Comparison of ENCODE assay signal across 28 cellular contexts in genomic region chr18:26515643-26516495, GRCh38. TPM values are rescaled to one million over a fixed set of nuclear protein-coding genes. Genes with fewer than 3 reads are reported as not detected.
DNase-seq lines count a peak whose midpoint lies in the region; FAIRE-seq and TF ChIP-seq lines count a peak whose summit lies in the region.
"Had no signal": no experiment of that assay in that cellular context is flagged by ENCODE, and none has a peak within 500 bp of the region (broad histone marks: within the 10 kb centered on the region; RNA-seq: fewer than 3 reads in every experiment).

No MANE protein-coding gene starts in this region.

- no peak overlapping the region for H3K4me2 ChIP-seq in neuronal stem cell (ENCODE audit: insufficient read depth, low read length, poor library complexity, severe bottlenecking)

- H3K27me3 ChIP-seq in H7 (ENCODE audit: control insufficient read depth, insufficient read depth, low read length) (no peaks in the 10 kb centered on the region), adrenal gland (no peaks in the 10 kb centered on the region), iPS-20b (ENCODE audit: insufficient read depth, low read length) (no peaks in the 10 kb centered on the region), neuronal stem cell (ENCODE audit: control insufficient read depth in 3 of 3, insufficient read depth in 3 of 3, low read depth in 1 of 3, low read length in 3 of 3) (no peaks in the 10 kb centered on the region), tibial artery (no peaks in the 10 kb centered on the region)
- H3K27me3 ChIP-seq: SJCRH30 had no signal

- H3K4me3 ChIP-seq in H7 (ENCODE audit: insufficient read depth, low read depth, low read length) (no peak overlapping the region), HEK293 (ENCODE audit: low read depth, low read length) (no peak overlapping the region), adrenal gland (no peak overlapping the region), iPS-20b (ENCODE audit: low read length) (no peak overlapping the region), neuronal stem cell (ENCODE audit: low read length in 2 of 2) (no peak overlapping the region), tibial artery (no peak overlapping the region)
- H3K4me3 ChIP-seq: A549, GM12878, SJCRH30 had no signal

- H3K4me1 ChIP-seq in HEK293 (ENCODE audit: control insufficient read depth, insufficient read depth, low read length) (peaks cover 17% of the 10 kb centered on the region), adrenal gland (replicated peaks in 1 of 2) (peaks cover 31 to 56% of the 10 kb centered on the region in 2 donors), iPS-20b (ENCODE audit: insufficient read depth, low read length) (peaks cover 18% of the 10 kb centered on the region; the same call in 1 of the 2 replicates), neuronal stem cell (ENCODE audit: control insufficient read depth in 2 of 2, insufficient read depth in 1 of 2, low read depth in 1 of 2, low read length in 2 of 2) (peaks cover 2 to 7% of the 10 kb centered on the region in 2 donors), tibial artery (peaks cover 0 to 7% (median 3%) of the 10 kb centered on the region in 4 donors)
- H3K4me1 ChIP-seq: SJCRH30 had no signal

- H3K14ac ChIP-seq in neuronal stem cell (ENCODE audit: low read length): no peak overlapping the region

- H3K9ac ChIP-seq in iPS-20b (ENCODE audit: low read depth, low read length) (peak overlapping the region; percentile 19; the same call in 1 of the 2 replicates), neuronal stem cell (ENCODE audit: low read depth, low read length, poor library complexity) (no peak overlapping the region)

- no peak overlapping the region for H3K27ac ChIP-seq in HEK293 (ENCODE audit: extremely low read depth, low read depth, low read length)
- peak overlapping the region in 4 of 5 donors; percentile 18 to 83 (median 56) for H3K27ac ChIP-seq in adrenal gland
- H3K27ac ChIP-seq in iPS-20b (ENCODE audit: low read length): peak overlapping the region; percentile 18
- no peak overlapping the region for H3K27ac ChIP-seq in neuronal stem cell (replicated peaks; ENCODE audit: low read length)
- H3K27ac ChIP-seq in tibial artery: no peak overlapping the region
- H3K27ac ChIP-seq: HL-60, SJCRH30 had no signal

- TF ChIP-seq CTCF in HEK293 (tag by site-specific recombination; IDR thresholded peaks at IDR 0.05): no peak
- TF ChIP-seq CTCF in adrenal gland (IDR thresholded peaks at IDR 0.05): no peak
- TF ChIP-seq CTCF in tibial artery (IDR thresholded peaks at IDR 0.05): no peak

- TF ChIP-seq POLR2A in adrenal gland (IDR thresholded peaks at IDR 0.05) (no peak), GM12891 (IDR thresholded peaks at IDR 0.05; ENCODE audit: low read depth, low read length) (no peak)

- H4K91ac ChIP-seq in neuronal stem cell (ENCODE audit: low read depth, low read length, poor library complexity): no peak overlapping the region

- WGBS in adrenal gland, 4 donors: 78 to 87% (median 83%) methylated on average over 9 of the region's 9 CpGs
- WGBS in neuronal stem cell (ENCODE audit: extremely low coverage in 2 of 2, insufficient read length in 2 of 2, insufficient replicate concordance in 1 of 2), 2 donors: no CpG with 5 or more reads among the region's 9 CpGs

- POLR2A ChIA-PET in HEK293 (lab: Yijun Ruan, JAX): interaction anchor here (0.7 kb wide), 1 partner anchor 12 kb away, joined by 4 read pairs; no protein-coding TSS in a partner anchor

- FAIRE-seq in GM12891 (lab: Jason Lieb, UNC): no peak
- FAIRE-seq: A549, GM12878, HepG2 had no signal

- no peak overlapping the region for H2AFZ ChIP-seq in neuronal stem cell (ENCODE audit: low read length)

- no peak overlapping the region for H2BK12ac ChIP-seq in neuronal stem cell (ENCODE audit: low read length)

- H3K18ac ChIP-seq in neuronal stem cell (ENCODE audit: low read length): no peak overlapping the region

- H2AK5ac ChIP-seq in neuronal stem cell (ENCODE audit: low read depth, low read length): no peak overlapping the region

- no peaks in the 10 kb centered on the region for H3K9me3 ChIP-seq in HEK293 (ENCODE audit: control insufficient read depth, insufficient read depth, low read depth, low read length)
- no peaks in the 10 kb centered on the region for H3K9me3 ChIP-seq in adrenal gland (replicated peaks in 1 of 3)
- no peaks in the 10 kb centered on the region for H3K9me3 ChIP-seq in iPS-20b (ENCODE audit: insufficient read depth, low read depth, low read length)
- no peaks in the 10 kb centered on the region for H3K9me3 ChIP-seq in neuronal stem cell (replicated peaks in 1 of 2; ENCODE audit: control insufficient read depth in 2 of 2, insufficient read depth in 1 of 2, low read depth in 1 of 2, low read length in 2 of 2)
- no peaks in the 10 kb centered on the region for H3K9me3 ChIP-seq in tibial artery
- H3K9me3 ChIP-seq: A549, SJCRH30 had no signal

- CTCF ChIA-PET in HEK293 (lab: Yijun Ruan, JAX): interaction anchor here (0.7 to 1.1 kb wide), 2 partner anchors 15 to 476 kb away, joined by 3 read pairs; no protein-coding TSS in a partner anchor

- no peak overlapping the region for H4K8ac ChIP-seq in neuronal stem cell (ENCODE audit: low read depth, low read length)

- intact Hi-C loops in adrenal gland (cut with DNase I) (no loop called here), tibial artery (cut with DNase I; ENCODE audit: low total_unique reads) (no loop called here)

- no peaks in the 10 kb centered on the region for H3K36me3 ChIP-seq in H7 (replicated peaks; ENCODE audit: control insufficient read depth, insufficient read depth, low read length)
- H3K36me3 ChIP-seq in HEK293 (ENCODE audit: control insufficient read depth in 2 of 2, insufficient read depth in 1 of 2, low read length in 2 of 2): no peaks in the 10 kb centered on the region
- H3K36me3 ChIP-seq in adrenal gland (replicated peaks in 1 of 2): no peaks in the 10 kb centered on the region
- no peaks in the 10 kb centered on the region for H3K36me3 ChIP-seq in iPS-20b (ENCODE audit: insufficient read depth, low read depth, low read length)
- H3K36me3 ChIP-seq in neuronal stem cell (replicated peaks in 1 of 2; ENCODE audit: control insufficient read depth in 2 of 2, insufficient read depth in 2 of 2, low read length in 2 of 2): no peaks in the 10 kb centered on the region
- no peaks in the 10 kb centered on the region for H3K36me3 ChIP-seq in tibial artery
- H3K36me3 ChIP-seq: SJCRH30 had no signal

- H2BK15ac ChIP-seq in neuronal stem cell (ENCODE audit: low read length): no peak overlapping the region

- H3K23ac ChIP-seq in neuronal stem cell (ENCODE audit: low read depth, low read length, poor library complexity): no peak overlapping the region

- no peaks in the 10 kb centered on the region for H3K79me1 ChIP-seq in neuronal stem cell (ENCODE audit: low read depth, low read length)

- H2BK120ac ChIP-seq in neuronal stem cell (ENCODE audit: low read depth, low read length): no peak overlapping the region

- H3K4ac ChIP-seq in neuronal stem cell (ENCODE audit: low read length): no peak overlapping the region

- peak; percentile 33 for DNase-seq in H7
- no peak for DNase-seq in adrenal gland
- no peak for DNase-seq in GM12891 (ENCODE audit: insufficient read length, low spot score)
- no peak for DNase-seq in neuronal stem cell (ENCODE audit: low spot score)
- no peak for DNase-seq in tibial artery
- no peak for DNase-seq in NCI-H2107 treated with DMSO at 0.1 percent for 48 hours (lab: John Stamatoyannopoulos, UW; ENCODE audit: unreplicated experiment)
- DNase-seq: C1 segment of cervical spinal cord; CD8-positive, alpha-beta T cell; DMS 273 treated with DMSO at 0.1 percent for 48 hours; DMS79; EL; GDM1; Kasumi-1; MV-4-11; NCI-H1105; NCI-H1436 treated with DMSO at 0.1 percent for 48 hours; NCI-H187 treated with DMSO at 0.1 percent for 48 hours; NCI-H2107; NCI-H446; NCI-H524 treated with DMSO at 0.1 percent for 48 hours; NCI-H774; SJCRH30 had no signal

- H2BK5ac ChIP-seq in neuronal stem cell (ENCODE audit: low read length): no peak overlapping the region

TF ChIP-seq in HEK293, 187 proteins besides CTCF, POLR2A, EP300 and RAD21:
- TF ChIP-seq PRDM1 (tag by site-specific recombination; IDR thresholded peaks at IDR 0.05) (peak; percentile 93), ZNF366 (tag by site-specific recombination; conservative IDR thresholded peaks at IDR 0.05) (0 out of 2 replicates have a peak, but pooled peaks have one; percentile 17), BCL11B (tag by site-specific recombination; IDR thresholded peaks at IDR 0.05; ENCODE audit: low read depth) (no peak)
TF ChIP-seq in HEK293: peak in this region for 2.

TF ChIP-seq in GM12891, 5 proteins besides CTCF, POLR2A, EP300 and RAD21:
- no peak for TF ChIP-seq POU2F2 (IDR thresholded peaks at IDR 0.05; ENCODE audit: low read depth, low read length)
- no peak for TF ChIP-seq PAX5 (IDR thresholded peaks at IDR 0.05; ENCODE audit: insufficient read depth, low read length, severe bottlenecking)
- no peak for TF ChIP-seq POLR2AphosphoS5 (IDR thresholded peaks at IDR 0.05; ENCODE audit: low read depth, low read length)
- no peak for TF ChIP-seq SPI1 (IDR thresholded peaks at IDR 0.05; ENCODE audit: low read depth, low read length)
- no peak for TF ChIP-seq TAF1 (IDR thresholded peaks at IDR 0.05; ENCODE audit: low read depth, low read length)

RNA-seq across cellular contexts. Expression of gene KCTD1, which starts 32.5 kb away (rescaled TPM):
- total RNA-seq in H7 (2014; rRNA removed; shearing (Covaris generic)): 23.8 and 31.0 TPM in 2 replicates
- 10 to 100 TPM; 20.0 to 44.8 (median 31.4) TPM for total RNA-seq in adrenal gland
- 10 to 100 TPM; 14.9 to 32.8 (median 19.9) TPM for polyA plus RNA-seq in adrenal gland
- polyA plus RNA-seq in GM12891 (2012; ENCODE audit: low read depth, missing spikeins): 4.6 TPM
- polyA plus RNA-seq in neuronal stem cell (2013, experiment 1 of 2): 15.3 TPM
- polyA plus RNA-seq in neuronal stem cell (2013, experiment 2 of 2): 17.0 TPM

Comparison
In these comparisons a context has a peak if more than half of its experiments do, and no peak if none do; other contexts are left out.
1. H3K27ac ChIP-seq: peak in adrenal gland (4 of 5) and iPS-20b (single experiment); none in HEK293 (single experiment), neuronal stem cell (single experiment) and tibial artery (0 of 2).